9 cellular contexts compared by ENCODE assay signal in the genomic region with DNA sequence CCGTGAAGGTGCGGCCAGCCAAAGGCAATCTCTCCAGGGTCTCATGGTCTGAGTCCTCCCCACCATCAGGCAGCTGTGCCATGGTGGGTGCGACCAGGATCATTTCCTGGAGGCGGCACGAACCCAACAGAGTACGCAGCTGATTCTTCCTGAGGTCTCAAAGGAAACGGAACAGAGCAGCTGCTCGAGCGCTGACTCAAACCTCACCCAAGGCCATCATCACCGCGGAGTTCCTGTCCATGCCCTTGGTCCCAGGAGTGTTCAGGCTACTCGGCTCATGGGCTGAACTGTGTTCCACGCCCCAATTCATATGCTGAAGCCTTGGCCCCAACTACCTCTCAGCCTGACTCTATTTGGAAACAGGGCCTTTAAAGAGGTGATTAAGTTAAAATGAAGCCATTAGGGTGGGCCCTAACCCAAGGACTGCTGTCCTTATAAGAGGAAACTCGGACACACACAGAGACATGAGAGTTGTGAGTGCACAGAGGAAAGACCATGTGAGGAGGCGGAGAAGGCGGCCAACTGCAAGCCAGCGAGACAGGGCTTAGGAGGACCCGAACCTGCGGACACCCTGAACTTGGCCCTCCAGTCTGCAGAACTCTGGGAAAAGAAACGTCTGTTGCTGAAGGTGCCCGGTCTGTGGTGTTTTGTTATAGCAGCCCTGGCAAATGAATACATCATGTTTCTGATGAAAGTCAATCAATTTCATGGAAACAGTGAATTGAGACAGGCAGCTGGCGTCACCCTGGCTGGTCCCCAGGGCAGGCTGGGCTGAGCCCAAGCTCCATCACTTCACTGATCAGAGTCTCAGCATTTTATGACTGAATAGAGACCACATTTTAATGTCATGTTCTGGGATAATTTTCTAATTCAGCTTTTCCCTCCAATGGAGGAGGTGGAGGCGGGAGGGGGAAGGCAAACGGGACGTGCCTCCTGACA. TPM values are rescaled to one million over a fixed set of nuclear protein-coding genes. Genes with fewer than 3 reads are reported as not detected.
DNase-seq lines count a peak whose midpoint lies in the region; ATAC-seq and TF ChIP-seq lines count a peak whose summit lies in the region.
"Had no signal": no experiment of that assay in that cellular context is flagged by ENCODE, and none has a peak within 500 bp of the region (broad histone marks: within the 10 kb centered on the region; RNA-seq: fewer than 3 reads in every experiment).

No MANE protein-coding gene starts in this region.

- DNase-seq in activated CD4-positive, alpha-beta memory T cell treated with anti-CD3 and anti-CD28 coated beads, Interleukin-2, amount 10 ng/mL, durations not matched to agents 7 days and 5 days, result no peak
- no peak for DNase-seq in activated CD4-positive, alpha-beta memory T cell treated with anti-CD3 and anti-CD28 coated beads for 36 hours
- DNase-seq in adipocyte (ENCODE audit: low read depth) (no peak), lung (ENCODE audit: low spot score) (no peak), vagina (ENCODE audit: extremely low spot score in 2 of 2) (no peak), kidney tubule cell (ENCODE audit: low spot score) (no peak), NCI-H2227 treated with DMSO at 0.1 percent for 48 hours (lab: John Stamatoyannopoulos, UW) (no peak)
- DNase-seq in stimulated activated CD4-positive, alpha-beta T cell treated with anti-CD3 and anti-CD28 coated beads, Interleukin-4, amount 100 ng/mL, for 4 hours, result no peak
- DNase-seq: activated CD8-positive, alpha-beta memory T cell treated with anti-CD3 and anti-CD28 coated beads, Interleukin-2, amount 50 U/mL, for 48 hours had no signal

- H3K4me3 ChIP-seq in adipocyte (ENCODE audit: low read length) (peak overlapping the region; percentile 23), lung (no peak overlapping the region), vagina (peak overlapping the region in 1 of 2 donors; percentile 13)

- no peaks in the 10 kb centered on the region for H3K36me3 Mint-ChIP-seq in activated CD4-positive, alpha-beta memory T cell treated with anti-CD3 and anti-CD28 coated beads, Interleukin-2, amount 10 ng/mL, durations not matched to agents 7 days and 5 days (ENCODE audit: low read depth)
- H3K36me3 Mint-ChIP-seq in activated CD4-positive, alpha-beta memory T cell treated with anti-CD3 and anti-CD28 coated beads for 36 hours, result no peaks in the 10 kb centered on the region

- POLR2A ChIA-PET in activated CD4-positive, alpha-beta memory T cell treated with anti-CD3 and anti-CD28 coated beads, Interleukin-2, amount 10 ng/mL, durations not matched to agents 7 days and 5 days (lab: Charles Lee), result interaction anchor here (1.3 kb wide), 1 partner anchor 13 kb away, joined by 4 read pairs; no protein-coding TSS in a partner anchor
- POLR2A ChIA-PET in activated CD4-positive, alpha-beta memory T cell treated with anti-CD3 and anti-CD28 coated beads for 36 hours (lab: Charles Lee), result no interaction called here

- peaks cover 28% of the 10 kb centered on the region for H3K4me1 Mint-ChIP-seq in activated CD4-positive, alpha-beta memory T cell treated with anti-CD3 and anti-CD28 coated beads, Interleukin-2, amount 10 ng/mL, durations not matched to agents 7 days and 5 days
- H3K4me1 Mint-ChIP-seq in activated CD4-positive, alpha-beta memory T cell treated with anti-CD3 and anti-CD28 coated beads for 36 hours (ENCODE audit: low read depth), result peaks cover 9% of the 10 kb centered on the region

- no peak overlapping the region for H3K4me3 Mint-ChIP-seq in activated CD4-positive, alpha-beta memory T cell treated with anti-CD3 and anti-CD28 coated beads, Interleukin-2, amount 10 ng/mL, durations not matched to agents 7 days and 5 days
- no peak overlapping the region for H3K4me3 Mint-ChIP-seq in activated CD4-positive, alpha-beta memory T cell treated with anti-CD3 and anti-CD28 coated beads for 36 hours

- no peak for ATAC-seq in lung (ENCODE audit: insufficient read depth, low FRiP score)

- CTCF ChIA-PET in activated CD4-positive, alpha-beta memory T cell treated with anti-CD3 and anti-CD28 coated beads, Interleukin-2, amount 10 ng/mL, durations not matched to agents 7 days and 5 days (lab: Charles Lee), result interaction anchor here (0.8 to 1.2 kb wide), 3 partner anchors 16 to 73 kb away, joined by 3 to 5 read pairs (median 3); no protein-coding TSS in a partner anchor
- CTCF ChIA-PET in activated CD4-positive, alpha-beta memory T cell treated with anti-CD3 and anti-CD28 coated beads for 36 hours (lab: Charles Lee), result interaction anchor here (1.0 to 1.3 kb wide), 2 partner anchors 17 to 73 kb away, joined by 3 read pairs; no protein-coding TSS in a partner anchor

- H3K27me3 ChIP-seq in adipocyte (replicated peaks; ENCODE audit: control insufficient read depth, insufficient read depth, low read length) (no peaks in the 10 kb centered on the region), lung (ENCODE audit: control insufficient read depth, insufficient read depth) (no peaks in the 10 kb centered on the region), vagina (no peaks in the 10 kb centered on the region)

- peaks cover 75% of the 10 kb centered on the region for H3K4me1 ChIP-seq in adipocyte (ENCODE audit: control insufficient read depth, insufficient read depth, low read length)
- peaks cover 18 to 36% of the 10 kb centered on the region in 2 donors for H3K4me1 ChIP-seq in lung (ENCODE audit: control insufficient read depth in 2 of 2, insufficient read depth in 2 of 2, low read length in 2 of 2)
- H3K4me1 ChIP-seq in vagina, result peaks cover 84% of the 10 kb centered on the region

- peak overlapping the region; percentile 78 to 92 for H3K27ac ChIP-seq in lung (ENCODE audit: low read depth in 1 of 2, low read length in 1 of 2)
- peak overlapping the region; percentile 53 for H3K27ac ChIP-seq in vagina

- peaks cover 2% of the 10 kb centered on the region for H3K27me3 Mint-ChIP-seq in activated CD4-positive, alpha-beta memory T cell treated with anti-CD3 and anti-CD28 coated beads, Interleukin-2, amount 10 ng/mL, durations not matched to agents 7 days and 5 days
- H3K27me3 Mint-ChIP-seq in activated CD4-positive, alpha-beta memory T cell treated with anti-CD3 and anti-CD28 coated beads for 36 hours, result peaks cover 1% of the 10 kb centered on the region

- 73 to 77% methylated on average over 25 of the region's 25 CpGs for WGBS in lung, 2 donors

- H3K9me3 Mint-ChIP-seq in activated CD4-positive, alpha-beta memory T cell treated with anti-CD3 and anti-CD28 coated beads, Interleukin-2, amount 10 ng/mL, durations not matched to agents 7 days and 5 days, result no peaks in the 10 kb centered on the region
- H3K9me3 Mint-ChIP-seq in activated CD4-positive, alpha-beta memory T cell treated with anti-CD3 and anti-CD28 coated beads for 36 hours, result no peaks in the 10 kb centered on the region

- TF ChIP-seq CTCF in lung (IDR thresholded peaks at IDR 0.05; ENCODE audit: control extremely low read depth, extremely low read depth) (no peak), vagina (IDR thresholded peaks at IDR 0.05) (no peak)

- H3K9me3 ChIP-seq in adipocyte (ENCODE audit: control insufficient read depth, low read length) (no peaks in the 10 kb centered on the region), lung (ENCODE audit: control insufficient read depth in 2 of 2, insufficient read depth in 1 of 2, low read length in 1 of 2) (peaks cover 0 to 2% of the 10 kb centered on the region in 2 donors), vagina (no peaks in the 10 kb centered on the region)

- H3K27ac Mint-ChIP-seq in activated CD4-positive, alpha-beta memory T cell treated with anti-CD3 and anti-CD28 coated beads, Interleukin-2, amount 10 ng/mL, durations not matched to agents 7 days and 5 days, result peak overlapping the region; percentile 55
- H3K27ac Mint-ChIP-seq in activated CD4-positive, alpha-beta memory T cell treated with anti-CD3 and anti-CD28 coated beads for 36 hours, result no peak overlapping the region

- H3K36me3 ChIP-seq in adipocyte (ENCODE audit: control insufficient read depth, insufficient read depth, low read length, severe bottlenecking) (no peaks in the 10 kb centered on the region), lung (ENCODE audit: control insufficient read depth in 2 of 2, insufficient read depth in 2 of 2, low read length in 2 of 2) (peaks cover 0 to under 1% of the 10 kb centered on the region in 2 donors), vagina (no peaks in the 10 kb centered on the region)

- no peak for TF ChIP-seq POLR2A in vagina (IDR thresholded peaks at IDR 0.05)

- intact Hi-C loops in activated CD4-positive, alpha-beta memory T cell treated with anti-CD3 and anti-CD28 coated beads for 36 hours (cut with micrococcal nuclease), result no loop called here
- intact Hi-C loops in vagina (cut with DNase I), result no loop called here

- peak overlapping the region; percentile 54 for H3K9ac ChIP-seq in adipocyte (ENCODE audit: low read length)

RNA-seq across cellular contexts. Expression of a gene that starts 13.7 kb away (rescaled TPM):
- 1 to 10 TPM; 7.5 to 8.5 TPM for total RNA-seq in activated CD4-positive, alpha-beta memory T cell treated with anti-CD3 and anti-CD28 coated beads, Interleukin-2, amount 10 ng/mL, durations not matched to agents 7 days and 5 days
- total RNA-seq in activated CD4-positive, alpha-beta memory T cell treated with anti-CD3 and anti-CD28 coated beads for 36 hours, result 1 to 10 TPM; 7.5 to 8.0 TPM
- 100 to 1,000 TPM; 101 to 127 TPM for total RNA-seq in lung
- polyA plus RNA-seq in lung, result 10 to 100 TPM; 60.9 to 65.4 TPM
- 114 TPM for total RNA-seq in vagina

RNA-seq across cellular contexts. Expression of a gene that starts 29.4 kb away (rescaled TPM):
- total RNA-seq in activated CD4-positive, alpha-beta memory T cell treated with anti-CD3 and anti-CD28 coated beads, Interleukin-2, amount 10 ng/mL, durations not matched to agents 7 days and 5 days, result 10 to 100 TPM; 66.8 to 68.0 TPM
- 10 to 100 TPM; 53.4 to 56.6 TPM for total RNA-seq in activated CD4-positive, alpha-beta memory T cell treated with anti-CD3 and anti-CD28 coated beads for 36 hours
- total RNA-seq in lung (10 to 100 TPM; 25.6 to 34.3 TPM), vagina (28.0 TPM)
- polyA plus RNA-seq in lung, result 10 to 100 TPM; 23.8 to 52.9 TPM

RNA-seq across cellular contexts. Expression of a gene that starts 29.6 kb away (rescaled TPM):
- total RNA-seq in activated CD4-positive, alpha-beta memory T cell treated with anti-CD3 and anti-CD28 coated beads, Interleukin-2, amount 10 ng/mL, durations not matched to agents 7 days and 5 days, result 10 to 100 TPM; 43.0 to 48.0 TPM
- 10 to 100 TPM; 29.1 to 29.2 TPM for total RNA-seq in activated CD4-positive, alpha-beta memory T cell treated with anti-CD3 and anti-CD28 coated beads for 36 hours
- total RNA-seq in lung (10 to 100 TPM; 23.1 to 34.5 TPM), vagina (20.9 TPM)
- 10 to 100 TPM; 37.7 to 43.1 TPM for polyA plus RNA-seq in lung

RNA-seq across cellular contexts. Expression of a gene that starts 40.1 kb away (rescaled TPM):
- total RNA-seq in activated CD4-positive, alpha-beta memory T cell treated with anti-CD3 and anti-CD28 coated beads, Interleukin-2, amount 10 ng/mL, durations not matched to agents 7 days and 5 days, result 100 to 1,000 TPM; 316 to 325 TPM
- total RNA-seq in activated CD4-positive, alpha-beta memory T cell treated with anti-CD3 and anti-CD28 coated beads for 36 hours, result 100 to 1,000 TPM; 299 TPM
- total RNA-seq in lung (100 to 1,000 TPM; 172 to 215 TPM), vagina (413 TPM)
- polyA plus RNA-seq in lung, result 100 to 1,000 TPM; 136 to 251 TPM

RNA-seq across cellular contexts. Expression of a gene that starts 40.9 kb away (rescaled TPM):
- total RNA-seq in activated CD4-positive, alpha-beta memory T cell treated with anti-CD3 and anti-CD28 coated beads, Interleukin-2, amount 10 ng/mL, durations not matched to agents 7 days and 5 days, result 10 to 100 TPM; 24.5 to 28.2 TPM
- total RNA-seq in activated CD4-positive, alpha-beta memory T cell treated with anti-CD3 and anti-CD28 coated beads for 36 hours, result 10 to 100 TPM; 17.5 to 18.3 TPM
- total RNA-seq in lung, result 10 to 100 TPM; 30.5 to 57.5 TPM
- 10 to 100 TPM; 12.0 to 19.5 TPM for polyA plus RNA-seq in lung
- 24.1 TPM for total RNA-seq in vagina

Comparison
In these comparisons a context has a peak if more than half of its experiments do, and no peak if none do; other contexts are left out.
1. RNA of a gene that starts 13.7 kb away (total RNA-seq): 101 to 127 TPM in lung and 114 TPM in vagina (single experiment); 7.5 to 8.5 TPM in activated CD4-positive, alpha-beta memory T cell treated with anti-CD3 and anti-CD28 coated beads, Interleukin-2, amount 10 ng/mL, durations not matched to agents 7 days and 5 days and 7.5 to 8.0 TPM in activated CD4-positive, alpha-beta memory T cell treated with anti-CD3 and anti-CD28 coated beads for 36 hours; every median in the first group is over 10 times any median in the second.